ENCODE assay signal across 9 cellular contexts in genomic region chr1:20485527-20486456, GRCh38. TPM values are rescaled to one million over a fixed set of nuclear protein-coding genes. Genes with fewer than 3 reads are reported as not detected.
DNase-seq lines count a peak whose midpoint lies in the region; ATAC-seq and TF ChIP-seq lines count a peak whose summit lies in the region.
"Had no signal": no experiment of that assay in that cellular context is flagged by ENCODE, and none has a peak within 500 bp of the region (broad histone marks: within the 10 kb centered on the region; RNA-seq: fewer than 3 reads in every experiment).

Gene CAMK2N1 (minus strand): TSS chr1:20486210. CDS start chr1:20485379, 831 bp downstream.

- peak; percentile 49 for ATAC-seq in activated naive CD8-positive, alpha-beta T cell treated with anti-CD3 and anti-CD28 coated beads, Interleukin-2, amount 50 U/mL, for 24 hours
- ATAC-seq in Right ventricle myocardium superior (ENCODE audit: poor library complexity) (peak; percentile 89), upper lobe of right lung (peak; percentile 69), HG02870 (IDR thresholded peaks at IDR 0.05; ENCODE audit: unreplicated experiment) (no peak)

- H3K27me3 Mint-ChIP-seq in activated naive CD8-positive, alpha-beta T cell treated with anti-CD3 and anti-CD28 coated beads, Interleukin-2, amount 50 U/mL, for 24 hours, result peaks cover 51% of the 10 kb centered on the region

- peaks cover 40% of the 10 kb centered on the region for H3K27me3 ChIP-seq in upper lobe of right lung

- intact Hi-C loops in Right ventricle myocardium superior (cut with DNase I) (no loop called here), upper lobe of right lung (cut with DNase I) (no loop called here)

- H3K27ac Mint-ChIP-seq in activated naive CD8-positive, alpha-beta T cell treated with anti-CD3 and anti-CD28 coated beads, Interleukin-2, amount 50 U/mL, for 24 hours, result no peak within 1 kb of the TSS

- no peaks in the 10 kb centered on the region for H3K36me3 ChIP-seq in upper lobe of right lung

- H3K27ac ChIP-seq in upper lobe of right lung, result peak within 1 kb of the TSS; percentile 80

- H3K4me3 Mint-ChIP-seq in activated naive CD8-positive, alpha-beta T cell treated with anti-CD3 and anti-CD28 coated beads, Interleukin-2, amount 50 U/mL, for 24 hours, result peak within 1 kb of the TSS; percentile 72

- H3K9me3 ChIP-seq in upper lobe of right lung, result no peaks in the 10 kb centered on the region

- H3K4me1 ChIP-seq in upper lobe of right lung, result peaks cover 9% of the 10 kb centered on the region

- DNase-seq in NCI-H146 (lab: John Stamatoyannopoulos, UW), result peak; percentile 63
- DNase-seq in NCI-H146 treated with DMSO at 0.1 percent for 48 hours (lab: John Stamatoyannopoulos, UW; ENCODE audit: unreplicated experiment), result no peak
- peak; percentile 54 for DNase-seq in SK-MEL-5 (ENCODE audit: low read depth, low spot score)
- DNase-seq in activated naive CD8-positive, alpha-beta T cell treated with anti-CD3 and anti-CD28 coated beads, Interleukin-2, amount 50 U/mL, for 24 hours, result peak; percentile 60
- peak; percentile 81 for DNase-seq in Right ventricle myocardium superior
- DNase-seq in occipital lobe (lab: John Stamatoyannopoulos, UW), result peak; percentile 83
- peak; percentile 78 for DNase-seq in upper lobe of right lung
- DNase-seq: DND-41 had no signal

- peak within 1 kb of the TSS; percentile 52 for H3K4me3 ChIP-seq in upper lobe of right lung

- in situ Hi-C loops in SK-MEL-5 (cut with HindIII; ENCODE audit: low pct_unique_long_range_greater_than_20kb, low sequenced_read_pairs), result no loop called here

- no peaks in the 10 kb centered on the region for H3K36me3 Mint-ChIP-seq in activated naive CD8-positive, alpha-beta T cell treated with anti-CD3 and anti-CD28 coated beads, Interleukin-2, amount 50 U/mL, for 24 hours (ENCODE audit: low read depth)

- no peak for TF ChIP-seq CTCF in upper lobe of right lung (IDR thresholded peaks at IDR 0.05)

- H3K4me1 Mint-ChIP-seq in activated naive CD8-positive, alpha-beta T cell treated with anti-CD3 and anti-CD28 coated beads, Interleukin-2, amount 50 U/mL, for 24 hours, result peaks cover 19% of the 10 kb centered on the region

- no peaks in the 10 kb centered on the region for H3K9me3 Mint-ChIP-seq in activated naive CD8-positive, alpha-beta T cell treated with anti-CD3 and anti-CD28 coated beads, Interleukin-2, amount 50 U/mL, for 24 hours

RNA-seq across cellular contexts. Expression of gene CAMK2N1, which starts in this region (rescaled TPM):
- total RNA-seq in SK-MEL-5 (2014; rRNA removed; shearing (Covaris generic)), result 1.2 and 1.7 TPM in 2 replicates
- polyA plus RNA-seq in SK-MEL-5 (2015; cell fraction: cytosol; rRNA removed), result 7.5 and 11.2 TPM in 2 replicates
- 2.2 and 4.0 TPM in 2 replicates for polyA plus RNA-seq in SK-MEL-5 (2015; cell fraction: nucleus; rRNA removed)
- 10.0 TPM for total RNA-seq in Right ventricle myocardium superior
- total RNA-seq in occipital lobe, result 77.2 TPM
- 73.6 TPM for total RNA-seq in upper lobe of right lung
